Comparison of ENCODE assay signal across 9 cellular contexts in genomic region chr7:44123190-44124003, GRCh38. TPM values are rescaled to one million over a fixed set of nuclear protein-coding genes. Genes with fewer than 3 reads are reported as not detected.
DNase-seq lines count a peak whose midpoint lies in the region; ATAC-seq, FAIRE-seq and TF ChIP-seq lines count a peak whose summit lies in the region.
"Had no signal": no experiment of that assay in that cellular context is flagged by ENCODE, and none has a peak within 500 bp of the region (broad histone marks: within the 10 kb centered on the region; RNA-seq: fewer than 3 reads in every experiment).

Gene POLD2 (minus strand): TSS chr7:44123548. CDS start chr7:44122053, 1,495 bp downstream.

- H3K36me3 ChIP-seq in kidney (ENCODE audit: control insufficient read depth in 1 of 2, insufficient read depth in 2 of 2, low read length in 2 of 2), result peaks cover 3 to 4% of the 10 kb centered on the region in 2 donors

- peak; percentile 32 for FAIRE-seq in kidney (lab: Jason Lieb, UNC)
- FAIRE-seq: islet of Langerhans had no signal

- H3K9me3 ChIP-seq in kidney (ENCODE audit: control insufficient read depth in 1 of 2, low read length in 2 of 2), result no peaks in the 10 kb centered on the region

- peaks cover 0 to 7% of the 10 kb centered on the region in 2 donors for H3K4me1 ChIP-seq in kidney (ENCODE audit: control insufficient read depth in 1 of 2, insufficient read depth in 1 of 2, low read depth in 1 of 2, low read length in 2 of 2)

- intact Hi-C loops in kidney (cut with DNase I), result no loop called here

- ATAC-seq in GM19035 (IDR thresholded peaks at IDR 0.05; ENCODE audit: unreplicated experiment) (peak; percentile 98), HG03354 (IDR thresholded peaks at IDR 0.05; ENCODE audit: poor library complexity, severe bottlenecking, unreplicated experiment) (peak; percentile 99)

- peak within 1 kb of the TSS; percentile 78 to 83 for H3K27ac ChIP-seq in kidney (ENCODE audit: low read depth in 2 of 2, low read length in 2 of 2)

- TF ChIP-seq CTCF in AG10803 (conservative IDR thresholded peaks at IDR 0.05; ENCODE audit: low read length), result no peak
- TF ChIP-seq CTCF in kidney (IDR thresholded peaks at IDR 0.05; ENCODE audit: borderline replicate concordance, extremely low read depth, insufficient read depth), result peak; percentile 0

- peak within 1 kb of the TSS; percentile 76 for H3K4me3 ChIP-seq in AG10803 (ENCODE audit: low read length)
- H3K4me3 ChIP-seq in kidney (ENCODE audit: low read length in 2 of 2), result peak within 1 kb of the TSS; percentile 81 to 85

- DNase-seq in AG10803 (ENCODE audit: low read depth) (peak; percentile 94), NCI-H446 treated with DMSO at 0.1 percent for 48 hours (lab: John Stamatoyannopoulos, UW) (peak; percentile 93), cerebellum (ENCODE audit: low spot score) (peak; percentile 100), kidney (peak; percentile 99)
- peak; percentile 94 for DNase-seq in activated CD4-positive, alpha-beta T cell treated with anti-CD3 and anti-CD28 coated beads for 1 hour
- DNase-seq in stimulated activated CD4-positive, alpha-beta T cell treated with anti-CD3 and anti-CD28 coated beads, Interleukin-15, amount 100 ng/mL, for 24 hours, result peak; percentile 100

- H3K9ac ChIP-seq in kidney (ENCODE audit: low read length in 2 of 2), result peak within 1 kb of the TSS; percentile 77

RNA-seq across cellular contexts. Expression of gene POLD2, which starts in this region (rescaled TPM):
- total RNA-seq in cerebellum (41.1 TPM), kidney (60.0 TPM)
- 119 TPM for polyA plus RNA-seq in kidney (ENCODE audit: insufficient read depth, low read depth, low replicate concordance)

Comparison
In these comparisons a context has a peak if more than half of its experiments do, and no peak if none do; other contexts are left out.
1. Peak in every context shown above with its lines: DNase-seq, ATAC-seq, H3K4me3 ChIP-seq and H3K27ac ChIP-seq.